13 cellular contexts compared by ENCODE assay signal in genomic region chr10:28332699-28333098, GRCh38. TPM values are rescaled to one million over a fixed set of nuclear protein-coding genes. Genes with fewer than 3 reads are reported as not detected.
DNase-seq lines count a peak whose midpoint lies in the region; TF ChIP-seq lines count a peak whose summit lies in the region.
"Had no signal": no experiment of that assay in that cellular context is flagged by ENCODE, and none has a peak within 500 bp of the region (broad histone marks: within the 10 kb centered on the region; RNA-seq: fewer than 3 reads in every experiment).

No MANE protein-coding gene starts in this region.

- H4K20me1 ChIP-seq in BLaER1, result no peaks in the 10 kb centered on the region

- no peak for TF ChIP-seq CTCF in RWPE1 (conservative IDR thresholded peaks at IDR 0.05; ENCODE audit: low read depth)
- TF ChIP-seq CTCF in sigmoid colon (IDR thresholded peaks at IDR 0.05), result no peak

- H3K9me3 ChIP-seq in BLaER1 (no peaks in the 10 kb centered on the region), sigmoid colon (no peaks in the 10 kb centered on the region), MG63 (no peaks in the 10 kb centered on the region)
- H3K9me3 ChIP-seq in effector memory CD4-positive, alpha-beta T cell (ENCODE audit: control insufficient read depth, low read length), result no peaks in the 10 kb centered on the region
- H3K9me3 ChIP-seq: breast epithelium, heart left ventricle had no signal

- TF ChIP-seq EP300 in sigmoid colon (IDR thresholded peaks at IDR 0.05), result no peak

- WGBS in sigmoid colon, 2 donors, result 72 to 83% methylated on average over 2 of the region's 2 CpGs

- peak overlapping the region; percentile 70 for H3K27ac ChIP-seq in BLaER1
- H3K27ac ChIP-seq in RWPE1, result peak overlapping the region; percentile 79
- H3K27ac ChIP-seq in effector memory CD4-positive, alpha-beta T cell (ENCODE audit: insufficient read depth, low read length, poor library complexity, severe bottlenecking), result peak overlapping the region; percentile 99
- peak overlapping the region; percentile 79 to 90 (median 86) for H3K27ac ChIP-seq in sigmoid colon

- no peaks in the 10 kb centered on the region for H3K36me3 ChIP-seq in BLaER1
- no peaks in the 10 kb centered on the region for H3K36me3 ChIP-seq in effector memory CD4-positive, alpha-beta T cell (ENCODE audit: control insufficient read depth, insufficient read depth, low read length)
- no peaks in the 10 kb centered on the region for H3K36me3 ChIP-seq in sigmoid colon
- H3K36me3 ChIP-seq in MG63, result no peaks in the 10 kb centered on the region
- H3K36me3 ChIP-seq: breast epithelium, heart left ventricle had no signal

- H3K27me3 ChIP-seq in BLaER1 (no peaks in the 10 kb centered on the region), sigmoid colon (no peaks in the 10 kb centered on the region), MG63 (no peaks in the 10 kb centered on the region)
- no peaks in the 10 kb centered on the region for H3K27me3 ChIP-seq in effector memory CD4-positive, alpha-beta T cell (replicated peaks; ENCODE audit: control insufficient read depth, insufficient read depth, low read length, poor library complexity, severe bottlenecking)
- H3K27me3 ChIP-seq: breast epithelium, heart left ventricle had no signal

- intact Hi-C loops in sigmoid colon (cut with DNase I), result no loop called here

- H3K4me1 ChIP-seq in BLaER1 (peaks cover 75% of the 10 kb centered on the region), sigmoid colon (peaks cover 0 to 58% (median 45%) of the 10 kb centered on the region in 4 donors)
- peaks cover 34% of the 10 kb centered on the region for H3K4me1 ChIP-seq in effector memory CD4-positive, alpha-beta T cell (ENCODE audit: control insufficient read depth, insufficient read depth, low read length, poor library complexity, severe bottlenecking)
- H3K4me1 ChIP-seq: breast epithelium had no signal

- peak overlapping the region; percentile 21 for H3K9ac ChIP-seq in BLaER1

- TF ChIP-seq POLR2A in sigmoid colon (IDR thresholded peaks at IDR 0.05), result no peak

- H3K4me2 ChIP-seq in BLaER1, result peak overlapping the region; percentile 75

- DNase-seq in RWPE1 (ENCODE audit: low spot score) (no peak), sigmoid colon (no peak), LoVo (ENCODE audit: low spot score) (no peak), T-helper 9 cell (no peak), MG63 (no peak), H4 (ENCODE audit: low spot score) (no peak)
- no peak for DNase-seq in effector memory CD4-positive, alpha-beta T cell
- DNase-seq: heart left ventricle, left cardiac atrium, NCI-H524 treated with DMSO at 0.1 percent for 48 hours, T1000 had no signal

- H3K4me3 ChIP-seq in BLaER1 (no peak overlapping the region), sigmoid colon (peak overlapping the region in 2 of 4 donors; percentile 46 to 49), MG63 (no peak overlapping the region)
- H3K4me3 ChIP-seq in effector memory CD4-positive, alpha-beta T cell (ENCODE audit: insufficient read depth, low read depth, low read length, poor library complexity, severe bottlenecking), result peak overlapping the region; percentile 30
- H3K4me3 ChIP-seq: breast epithelium had no signal

- CTCF ChIA-PET in RWPE1 (lab: Yijun Ruan, JAX), result no interaction called here

- POLR2A ChIA-PET in RWPE1 (lab: Yijun Ruan, JAX; ENCODE audit: low non-redundant PET), result no interaction called here

RNA-seq across cellular contexts. Expression of gene MPP7, which starts 29.8 kb away (rescaled TPM):
- 10 to 100 TPM; 29.7 to 50.3 (median 37.2) TPM for total RNA-seq in sigmoid colon
- 10 to 100 TPM in 2 of 3 donors, 1 to 10 TPM in 1; 5.5 to 18.0 (median 10.2) TPM for polyA plus RNA-seq in sigmoid colon
- 3.8 and 8.3 TPM in 2 replicates for total RNA-seq in MG63 (2014; rRNA removed; shearing (Covaris generic); ENCODE audit: low replicate concordance)
- 1.7 and 2.2 TPM in 2 replicates for total RNA-seq in H4 (2014; rRNA removed; shearing (Covaris generic))
